ENCODE assay signal across 1 cellular context in the genomic region with DNA sequence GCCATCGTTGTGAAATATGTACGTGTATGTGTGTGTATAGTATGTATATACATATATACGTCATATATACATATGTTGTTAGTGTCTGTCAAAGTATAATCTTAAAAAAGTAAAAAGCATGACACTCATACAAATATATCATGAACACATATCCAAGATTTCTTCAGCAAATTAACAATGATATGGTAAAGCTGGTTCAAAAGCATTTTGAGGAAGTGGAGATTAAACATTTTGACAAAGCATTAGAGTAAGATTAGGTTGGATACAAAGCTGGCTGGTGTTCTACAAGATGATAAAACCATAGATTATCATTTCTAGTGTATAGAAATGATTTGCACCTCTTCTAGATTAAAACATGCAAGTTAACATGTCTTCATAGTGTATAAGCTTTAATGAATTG.
A peak's percentile ranks its signal among the peaks of the same experiment; 100 is the strongest.
TF ChIP-seq lines count a peak whose summit lies in the region.

No MANE protein-coding gene starts in this region.

TF ChIP-seq in K562, 482 proteins besides CTCF, POLR2A, EP300 and RAD21:
- no peak for TF ChIP-seq KLF16 (IDR thresholded peaks at IDR 0.05)
- TF ChIP-seq RBM34 (IDR thresholded peaks at IDR 0.05; ENCODE audit: borderline replicate concordance, insufficient read depth, low read length) = no peak
- TF ChIP-seq THRAP3 (IDR thresholded peaks at IDR 0.05; ENCODE audit: borderline replicate concordance) = 0 out of 2 replicates have a peak, but pooled peaks have one; percentile 25
- TF ChIP-seq SMC3 (conservative IDR thresholded peaks at IDR 0.05; ENCODE audit: insufficient read depth, low read depth, low read length) = no peak
- TF ChIP-seq HLTF (IDR thresholded peaks at IDR 0.05) = no peak
- TF ChIP-seq ZBTB5 (IDR thresholded peaks at IDR 0.05) = 0 out of 2 replicates have a peak, but pooled peaks have one; percentile 3
- TF ChIP-seq ARNT (IDR thresholded peaks at IDR 0.05) = 0 out of 4 replicates have a peak, but pooled peaks of 1 of the 2 experiments have one; percentile 8
- no peak for TF ChIP-seq CEBPG (CRISPR knock-in tag; IDR thresholded peaks at IDR 0.05)
- 0 out of 4 replicates have a peak, but pooled peaks of 1 of the 2 experiments have one; percentile 8 for TF ChIP-seq CEBPG (tag; conservative IDR thresholded peaks at IDR 0.05 in 1 of 2, IDR thresholded peaks at IDR 0.05 in 1 of 2)
- TF ChIP-seq SPI1 (IDR thresholded peaks at IDR 0.05; ENCODE audit: borderline replicate concordance, low read depth, low read length) = peak; percentile 50; the same call in 1 of the 2 replicates
